Comparison of ENCODE assay signal across 14 cellular contexts in genomic region chr3:16816048-16816780, GRCh38.
A peak's percentile ranks its signal among the peaks of the same experiment; 100 is the strongest.
DNase-seq lines count a peak whose midpoint lies in the region; ATAC-seq lines count a peak whose summit lies in the region.
"Had no signal": no experiment of that assay in that cellular context is flagged by ENCODE, and none has a peak within 500 bp of the region (broad histone marks: within the 10 kb centered on the region; RNA-seq: fewer than 3 reads in every experiment).

No MANE protein-coding gene starts in this region.

- DNase-seq in activated CD8-positive, alpha-beta memory T cell treated with anti-CD3 and anti-CD28 coated beads, Interleukin-2, amount 10 ng/mL, durations not matched to agents 7 days and 5 days = no peak
- DNase-seq in activated CD8-positive, alpha-beta memory T cell treated with anti-CD3 and anti-CD28 coated beads, Interleukin-2, amount 50 U/mL, for 4 hours = no peak
- DNase-seq in stimulated activated effector memory CD8-positive, alpha-beta T cell treated with anti-CD3 and anti-CD28 coated beads, Interleukin-12 subunit alpha, Interleukin-12 subunit beta, amount 100 ng/mL, for 72 hours (ENCODE audit: low spot score in 2 of 2) = no peak
- DNase-seq in DMS153 treated with DMSO at 0.1 percent for 48 hours (lab: John Stamatoyannopoulos, UW; ENCODE audit: unreplicated experiment) = no peak
- DNase-seq in activated CD4-positive, CD25-positive, alpha-beta regulatory T cell (lab: John Stamatoyannopoulos, UW) = no peak
- DNase-seq in AG20443 (ENCODE audit: low spot score) = no peak
- DNase-seq: activated B cell treated with CpG ODN at 0.5 μM for 24 hours; activated gamma-delta T cell treated with Interleukin-2 at 50 U/mL for 16 hours; central memory CD4-positive, alpha-beta T cell; immature natural killer cell; NCI-H345; SIG-M5 had no signal

- H3K4me3 Mint-ChIP-seq in activated CD8-positive, alpha-beta memory T cell treated with anti-CD3 and anti-CD28 coated beads, Interleukin-2, amount 10 ng/mL, durations not matched to agents 7 days and 5 days = no peak overlapping the region
- H3K4me3 Mint-ChIP-seq in stimulated activated effector memory CD8-positive, alpha-beta T cell treated with anti-CD3 and anti-CD28 coated beads, Interleukin-12 subunit alpha, Interleukin-12 subunit beta, amount 100 ng/mL, for 72 hours = no peak overlapping the region
- H3K4me3 Mint-ChIP-seq: activated B cell treated with CpG ODN at 0.5 μM for 24 hours, immature natural killer cell had no signal

- peaks cover 2% of the 10 kb centered on the region for H3K9me3 Mint-ChIP-seq in activated CD8-positive, alpha-beta memory T cell treated with anti-CD3 and anti-CD28 coated beads, Interleukin-2, amount 10 ng/mL, durations not matched to agents 7 days and 5 days (ENCODE audit: low read depth)
- no peaks in the 10 kb centered on the region for H3K9me3 Mint-ChIP-seq in stimulated activated effector memory CD8-positive, alpha-beta T cell treated with anti-CD3 and anti-CD28 coated beads, Interleukin-12 subunit alpha, Interleukin-12 subunit beta, amount 100 ng/mL, for 72 hours
- H3K9me3 Mint-ChIP-seq: immature natural killer cell had no signal

- H3K36me3 Mint-ChIP-seq in activated CD8-positive, alpha-beta memory T cell treated with anti-CD3 and anti-CD28 coated beads, Interleukin-2, amount 10 ng/mL, durations not matched to agents 7 days and 5 days = peaks cover 6% of the 10 kb centered on the region
- H3K36me3 Mint-ChIP-seq in stimulated activated effector memory CD8-positive, alpha-beta T cell treated with anti-CD3 and anti-CD28 coated beads, Interleukin-12 subunit alpha, Interleukin-12 subunit beta, amount 100 ng/mL, for 72 hours = no peaks in the 10 kb centered on the region

- peaks cover 8% of the 10 kb centered on the region for H3K4me1 Mint-ChIP-seq in activated CD8-positive, alpha-beta memory T cell treated with anti-CD3 and anti-CD28 coated beads, Interleukin-2, amount 10 ng/mL, durations not matched to agents 7 days and 5 days
- H3K4me1 Mint-ChIP-seq in stimulated activated effector memory CD8-positive, alpha-beta T cell treated with anti-CD3 and anti-CD28 coated beads, Interleukin-12 subunit alpha, Interleukin-12 subunit beta, amount 100 ng/mL, for 72 hours = peaks cover 18% of the 10 kb centered on the region

- CTCF ChIA-PET in activated CD8-positive, alpha-beta memory T cell treated with anti-CD3 and anti-CD28 coated beads, Interleukin-2, amount 10 ng/mL, durations not matched to agents 7 days and 5 days (lab: Charles Lee) = interaction anchor here (1.2 kb wide), 1 partner anchor 68 kb away, joined by 3 read pairs; no protein-coding TSS in a partner anchor

- H3K27ac Mint-ChIP-seq in activated CD8-positive, alpha-beta memory T cell treated with anti-CD3 and anti-CD28 coated beads, Interleukin-2, amount 10 ng/mL, durations not matched to agents 7 days and 5 days = no peak overlapping the region
- H3K27ac Mint-ChIP-seq in stimulated activated effector memory CD8-positive, alpha-beta T cell treated with anti-CD3 and anti-CD28 coated beads, Interleukin-12 subunit alpha, Interleukin-12 subunit beta, amount 100 ng/mL, for 72 hours = no peak overlapping the region
- H3K27ac Mint-ChIP-seq: activated B cell treated with CpG ODN at 0.5 μM for 24 hours, immature natural killer cell had no signal

- H3K27me3 Mint-ChIP-seq in activated CD8-positive, alpha-beta memory T cell treated with anti-CD3 and anti-CD28 coated beads, Interleukin-2, amount 10 ng/mL, durations not matched to agents 7 days and 5 days = no peaks in the 10 kb centered on the region
- H3K27me3 Mint-ChIP-seq: activated B cell treated with CpG ODN at 0.5 μM for 24 hours had no signal

- peak; percentile 49 for ATAC-seq in activated CD8-positive, alpha-beta memory T cell treated with anti-CD3 and anti-CD28 coated beads, Interleukin-2, amount 10 ng/mL, durations not matched to agents 7 days and 5 days
- ATAC-seq in GM21529 (IDR thresholded peaks at IDR 0.05; ENCODE audit: unreplicated experiment) (peak; percentile 90), HG03342 (IDR thresholded peaks at IDR 0.05; ENCODE audit: unreplicated experiment) (peak; percentile 82)
- ATAC-seq in stimulated activated effector memory CD8-positive, alpha-beta T cell treated with anti-CD3 and anti-CD28 coated beads, Interleukin-12 subunit alpha, Interleukin-12 subunit beta, amount 100 ng/mL, for 72 hours = peak; percentile 88
